Comparison of ENCODE assay signal across 17 cellular contexts in the genomic region with DNA sequence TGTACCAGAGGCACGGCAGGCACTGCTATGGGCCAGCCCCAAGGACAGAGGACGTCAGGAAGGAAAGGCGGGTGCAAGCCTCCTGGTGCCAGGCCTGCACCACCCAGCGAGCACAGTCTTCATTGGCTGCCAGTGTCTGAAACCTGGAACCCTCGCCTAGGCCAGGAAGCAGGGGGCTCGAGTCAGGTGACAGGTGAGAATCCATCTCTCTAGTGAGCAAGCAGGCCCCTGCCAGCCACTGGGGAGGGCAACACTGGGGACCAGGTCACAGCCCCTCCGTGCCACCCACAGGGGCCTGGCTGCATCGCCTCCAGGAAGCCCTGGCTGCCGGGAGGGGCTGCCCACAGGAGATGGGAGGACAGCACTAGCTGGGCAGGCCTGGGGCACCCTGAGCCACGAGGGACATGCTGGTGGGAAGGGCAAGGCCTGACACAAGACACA. TPM values are rescaled to one million over a fixed set of nuclear protein-coding genes. Genes with fewer than 3 reads are reported as not detected.
DNase-seq lines count a peak whose midpoint lies in the region; ATAC-seq and TF ChIP-seq lines count a peak whose summit lies in the region.
"Had no signal": no experiment of that assay in that cellular context is flagged by ENCODE, and none has a peak within 500 bp of the region (broad histone marks: within the 10 kb centered on the region; RNA-seq: fewer than 3 reads in every experiment).

No MANE protein-coding gene starts in this region.

- no peaks in the 10 kb centered on the region for H3K36me3 Mint-ChIP-seq in activated CD8-positive, alpha-beta memory T cell treated with anti-CD3 and anti-CD28 coated beads, Interleukin-2, amount 10 ng/mL, durations not matched to agents 7 days and 5 days
- H3K36me3 Mint-ChIP-seq in osteocyte (ENCODE audit: unreplicated experiment): peaks cover 14% of the 10 kb centered on the region

- H3K27ac Mint-ChIP-seq in activated CD8-positive, alpha-beta memory T cell treated with anti-CD3 and anti-CD28 coated beads, Interleukin-2, amount 10 ng/mL, durations not matched to agents 7 days and 5 days: no peak overlapping the region
- no peak overlapping the region for H3K27ac Mint-ChIP-seq in osteocyte (ENCODE audit: unreplicated experiment)

- no peaks in the 10 kb centered on the region for H3K9me3 Mint-ChIP-seq in activated CD8-positive, alpha-beta memory T cell treated with anti-CD3 and anti-CD28 coated beads, Interleukin-2, amount 10 ng/mL, durations not matched to agents 7 days and 5 days (ENCODE audit: low read depth)
- H3K9me3 Mint-ChIP-seq in osteocyte (ENCODE audit: unreplicated experiment): no peaks in the 10 kb centered on the region

- H3K4me3 Mint-ChIP-seq in activated CD8-positive, alpha-beta memory T cell treated with anti-CD3 and anti-CD28 coated beads, Interleukin-2, amount 10 ng/mL, durations not matched to agents 7 days and 5 days: no peak overlapping the region
- H3K4me3 Mint-ChIP-seq in osteocyte (ENCODE audit: unreplicated experiment): no peak overlapping the region

- no peaks in the 10 kb centered on the region for H3K27me3 Mint-ChIP-seq in activated CD8-positive, alpha-beta memory T cell treated with anti-CD3 and anti-CD28 coated beads, Interleukin-2, amount 10 ng/mL, durations not matched to agents 7 days and 5 days
- H3K27me3 Mint-ChIP-seq in osteocyte (ENCODE audit: unreplicated experiment): no peaks in the 10 kb centered on the region

- no peak for TF ChIP-seq CTCF in GM13976 (IDR thresholded peaks at IDR 0.05; ENCODE audit: borderline replicate concordance, control extremely low read depth, extremely low read depth, insufficient read depth, missing control alignments)
- TF ChIP-seq CTCF in osteocyte (IDR thresholded peaks at IDR 0.05): no peak

- peaks cover 4% of the 10 kb centered on the region for H3K4me1 Mint-ChIP-seq in activated CD8-positive, alpha-beta memory T cell treated with anti-CD3 and anti-CD28 coated beads, Interleukin-2, amount 10 ng/mL, durations not matched to agents 7 days and 5 days
- peaks cover 17% of the 10 kb centered on the region for H3K4me1 Mint-ChIP-seq in osteocyte (ENCODE audit: unreplicated experiment)

- peak; percentile 41 for DNase-seq in activated CD8-positive, alpha-beta memory T cell treated with anti-CD3 and anti-CD28 coated beads, Interleukin-2, amount 50 U/mL, for 48 hours
- DNase-seq in activated CD8-positive, alpha-beta memory T cell treated with anti-CD3 and anti-CD28 coated beads, Interleukin-2, amount 10 ng/mL, durations not matched to agents 7 days and 5 days: no peak
- DNase-seq in GM13976 (ENCODE audit: low spot score) (peak; percentile 17), osteocyte (ENCODE audit: extremely low spot score, unreplicated experiment) (peak; percentile 84), NCI-H774 (lab: John Stamatoyannopoulos, UW) (no peak), HT-29 (ENCODE audit: low spot score) (no peak)
- peak; percentile 1 for DNase-seq in effector CD4-positive, alpha-beta T cell
- DNase-seq: activated gamma-delta T cell treated with Interleukin-2 at 50 U/mL for 16 hours; Calu3; cortex of kidney; HCEC 1CT; NCI-H1105 treated with DMSO at 0.1 percent for 48 hours; NCI-H2171 treated with DMSO at 0.1 percent for 48 hours; SHP77; stimulated activated CD4-positive, alpha-beta T cell treated with anti-CD3 and anti-CD28 coated beads, Interleukin-4, amount 100 ng/mL, for 1 hour had no signal

- CTCF ChIA-PET in activated CD8-positive, alpha-beta memory T cell treated with anti-CD3 and anti-CD28 coated beads, Interleukin-2, amount 10 ng/mL, durations not matched to agents 7 days and 5 days (lab: Charles Lee): interaction anchor here (2.6 kb wide), 1 partner anchor 14 kb away, joined by 5 read pairs; the partner anchor contains the start of gene MXD4

- no peak for ATAC-seq in activated CD8-positive, alpha-beta memory T cell treated with anti-CD3 and anti-CD28 coated beads, Interleukin-2, amount 10 ng/mL, durations not matched to agents 7 days and 5 days
- ATAC-seq in HG03175 (IDR thresholded peaks at IDR 0.05; ENCODE audit: unreplicated experiment): no peak
- ATAC-seq: right lobe of liver had no signal

- in situ Hi-C loops in GM13976 (cut with MboI; ENCODE audit: low sequenced_read_pairs, unreplicated experiment): no loop called here

RNA-seq across cellular contexts. Expression of gene HAUS3, which starts 6.9 kb away (rescaled TPM):
- total RNA-seq in activated CD8-positive, alpha-beta memory T cell treated with anti-CD3 and anti-CD28 coated beads, Interleukin-2, amount 10 ng/mL, durations not matched to agents 7 days and 5 days: 10 to 100 TPM; 29.8 to 34.5 TPM
- total RNA-seq in osteocyte: 10.2 and 11.7 TPM in 2 replicates
- 9.7 and 10.8 TPM in 2 replicates for total RNA-seq in HT-29 (2014; rRNA removed; shearing (Covaris generic))

RNA-seq across cellular contexts. Expression of gene POLN, which starts 6.9 kb away (rescaled TPM):
- 1 to 10 TPM; 5.5 to 5.6 TPM for total RNA-seq in activated CD8-positive, alpha-beta memory T cell treated with anti-CD3 and anti-CD28 coated beads, Interleukin-2, amount 10 ng/mL, durations not matched to agents 7 days and 5 days
- 3.8 and 4.2 TPM in 2 replicates for total RNA-seq in osteocyte
- total RNA-seq in HT-29 (2014; rRNA removed; shearing (Covaris generic)): 0.31 and 0.71 TPM in 2 replicates

RNA-seq across cellular contexts. Expression of gene MXD4, which starts 13.1 kb away (rescaled TPM):
- total RNA-seq in activated CD8-positive, alpha-beta memory T cell treated with anti-CD3 and anti-CD28 coated beads, Interleukin-2, amount 10 ng/mL, durations not matched to agents 7 days and 5 days: 10 to 100 TPM; 13.7 to 14.3 TPM
- 74.9 and 81.5 TPM in 2 replicates for total RNA-seq in osteocyte
- 41.7 and 46.8 TPM in 2 replicates for total RNA-seq in HT-29 (2014; rRNA removed; shearing (Covaris generic))

Comparison
In these comparisons a context has a peak if more than half of its experiments do, and no peak if none do; other contexts are left out.
1. DNase-seq: peak in activated CD8-positive, alpha-beta memory T cell treated with anti-CD3 and anti-CD28 coated beads, Interleukin-2, amount 50 U/mL, for 48 hours (single experiment), GM13976 (single experiment), effector CD4-positive, alpha-beta T cell (single experiment) and osteocyte (single experiment); none in activated CD8-positive, alpha-beta memory T cell treated with anti-CD3 and anti-CD28 coated beads, Interleukin-2, amount 10 ng/mL, durations not matched to agents 7 days and 5 days (single experiment), NCI-H774 (single experiment) and HT-29 (single experiment).